2 cellular contexts compared by ENCODE assay signal in genomic region chr4:8376361-8377102, GRCh38.
TF ChIP-seq lines count a peak whose summit lies in the region.

No MANE protein-coding gene starts in this region.

TF ChIP-seq in HEK293, 187 proteins besides CTCF, POLR2A, EP300 and RAD21:
- TF ChIP-seq ZNF423 (tag by site-specific recombination; IDR thresholded peaks at IDR 0.05) (0 out of 2 replicates have a peak, but pooled peaks have one; percentile 22), ZNF211 (tag by site-specific recombination; IDR thresholded peaks at IDR 0.05; ENCODE audit: low read depth) (no peak), ZIC2 (tag by site-specific recombination; IDR thresholded peaks at IDR 0.05) (peak; percentile 100), ZNF561 (tag by site-specific recombination; IDR thresholded peaks at IDR 0.05; ENCODE audit: borderline replicate concordance) (no peak), ZNF518A (tag by site-specific recombination; conservative IDR thresholded peaks at IDR 0.05; ENCODE audit: low read depth) (no peak)

TF ChIP-seq in H1, 55 proteins besides CTCF, POLR2A, EP300 and RAD21:
- no peak for TF ChIP-seq HDAC2 (IDR thresholded peaks at IDR 0.05; ENCODE audit: borderline replicate concordance in 1 of 2, low read depth in 2 of 2, low read length in 2 of 2)
- TF ChIP-seq EZH2 (IDR thresholded peaks at IDR 0.05; ENCODE audit: low read depth, low read length, severe bottlenecking): no peak
- TF ChIP-seq KDM4A (IDR thresholded peaks at IDR 0.05; ENCODE audit: low read depth, low read length, severe bottlenecking): no peak
- TF ChIP-seq RNF2 (IDR thresholded peaks at IDR 0.05; ENCODE audit: borderline replicate concordance, low read depth, low read length, missing control alignments, poor library complexity, severe bottlenecking): no peak
- no peak for TF ChIP-seq FOSL1 (IDR thresholded peaks at IDR 0.05; ENCODE audit: insufficient read depth, low read depth, low read length)
- TF ChIP-seq POLR2AphosphoS5 (IDR thresholded peaks at IDR 0.05; ENCODE audit: low read depth, low read length): no peak
- TF ChIP-seq EGR1 (IDR thresholded peaks at IDR 0.05; ENCODE audit: borderline replicate concordance, low read depth, low read length): no peak
- no peak for TF ChIP-seq JUN (IDR thresholded peaks at IDR 0.05; ENCODE audit: low read depth, low read length)
- no peak for TF ChIP-seq TAF1 (IDR thresholded peaks at IDR 0.05; ENCODE audit: low read depth, low read length)
- no peak for TF ChIP-seq RBBP5 (IDR thresholded peaks at IDR 0.05; ENCODE audit: borderline replicate concordance, low read depth, low read length)
- TF ChIP-seq CREB1 (IDR thresholded peaks at IDR 0.05): no peak
